ENCODE assay signal across 13 cellular contexts in the genomic region with DNA sequence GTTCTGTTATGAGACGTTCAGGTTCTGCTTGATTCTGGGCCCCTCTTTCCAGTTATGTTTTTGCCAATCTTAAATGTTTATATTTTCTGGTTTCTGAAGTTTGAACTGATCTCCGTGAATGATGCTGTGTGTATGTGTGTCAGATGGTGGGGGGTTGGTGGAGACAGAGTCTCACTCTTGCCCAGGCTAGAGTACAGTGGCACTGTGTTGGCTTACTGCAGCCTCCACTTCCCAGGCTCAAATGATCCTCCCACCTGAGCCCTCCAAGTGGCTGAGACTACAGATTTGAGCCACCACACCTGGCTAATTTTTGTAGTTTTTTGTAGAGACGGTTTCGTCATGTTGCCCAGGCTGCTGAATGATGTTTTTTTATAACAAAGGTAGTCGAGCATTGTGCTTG. TPM values are rescaled to one million over a fixed set of nuclear protein-coding genes. Genes with fewer than 3 reads are reported as not detected.
DNase-seq lines count a peak whose midpoint lies in the region; ATAC-seq, FAIRE-seq and TF ChIP-seq lines count a peak whose summit lies in the region.
"Had no signal": no experiment of that assay in that cellular context is flagged by ENCODE, and none has a peak within 500 bp of the region (broad histone marks: within the 10 kb centered on the region; RNA-seq: fewer than 3 reads in every experiment).

No MANE protein-coding gene starts in this region.

- TF ChIP-seq RAD21 in HepG2 (CRISPR knock-in tag; IDR thresholded peaks at IDR 0.05), result no peak

- intact Hi-C loops in HepG2 (cut with micrococcal nuclease; ENCODE audit: unreplicated experiment), result no loop called here
- intact Hi-C loops in right lobe of liver (cut with DNase I), result no loop called here

- no peaks in the 10 kb centered on the region for H3K79me1 ChIP-seq in neuronal stem cell (ENCODE audit: low read depth, low read length)

- 0 out of 2 replicates have a peak, but pooled peaks cover 8% of the 10 kb centered on the region for H3K4me1 ChIP-seq in HepG2 (ENCODE audit: insufficient read depth, low read length)
- peaks cover 0 to 4% (median 0%) of the 10 kb centered on the region in 4 donors for H3K4me1 ChIP-seq in right lobe of liver
- peaks cover 4 to 7% of the 10 kb centered on the region in 2 donors for H3K4me1 ChIP-seq in neuronal stem cell (ENCODE audit: control insufficient read depth in 2 of 2, insufficient read depth in 1 of 2, low read depth in 1 of 2, low read length in 2 of 2)

- no peak overlapping the region for H3K23ac ChIP-seq in neuronal stem cell (ENCODE audit: low read depth, low read length, poor library complexity)

- H2BK120ac ChIP-seq in neuronal stem cell (ENCODE audit: low read depth, low read length), result no peak overlapping the region

- H3K4me3 Mint-ChIP-seq in brain (no peak overlapping the region), neural crest cell (no peak overlapping the region)
- H3K4me3 Mint-ChIP-seq: CD4-positive, CD25-positive, alpha-beta regulatory T cell had no signal

- H3K27me3 ChIP-seq in HepG2 (ENCODE audit: control insufficient read depth in 1 of 2, insufficient read depth in 2 of 2, low read length in 2 of 2) (no peaks in the 10 kb centered on the region), right lobe of liver (no peaks in the 10 kb centered on the region), neuronal stem cell (ENCODE audit: control insufficient read depth in 3 of 3, insufficient read depth in 3 of 3, low read depth in 1 of 3, low read length in 3 of 3) (no peaks in the 10 kb centered on the region)
- H3K27me3 ChIP-seq: BLaER1 treated with 17β-estradiol and CSF1 and Interleukin-3, amounts not matched to agents 10 nM and 100 nM had no signal

- peak; percentile 43; the same call in 1 of the 3 replicates for ATAC-seq in HepG2
- no peak for ATAC-seq in right lobe of liver

- peaks cover 72% of the 10 kb centered on the region for H3K79me2 ChIP-seq in HepG2 (ENCODE audit: insufficient read depth, low read length)

- H3K9me3 Mint-ChIP-seq in brain (no peaks in the 10 kb centered on the region), neural crest cell (no peaks in the 10 kb centered on the region)
- H3K9me3 Mint-ChIP-seq: CD4-positive, CD25-positive, alpha-beta regulatory T cell had no signal

- H3K4me1 Mint-ChIP-seq in brain (peaks cover 47% of the 10 kb centered on the region), neural crest cell (peaks cover 32% of the 10 kb centered on the region)

- POLR2A ChIA-PET in HepG2 (lab: Yijun Ruan, JAX), result no interaction called here

- H3K27me3 Mint-ChIP-seq in brain (no peaks in the 10 kb centered on the region), neural crest cell (ENCODE audit: low read depth) (no peaks in the 10 kb centered on the region)
- H3K27me3 Mint-ChIP-seq: CD4-positive, CD25-positive, alpha-beta regulatory T cell had no signal

- H3K27ac Mint-ChIP-seq in brain (peak overlapping the region in 3 of 5 experiments; percentile 4 to 32 (median 5)), neural crest cell (ENCODE audit: unreplicated experiment) (peak overlapping the region; percentile 15)

- BruUV-seq in HepG2 (replicated peaks; lab: Mats Ljungman, UMichigan), result no TSS peak

- H3K4me2 ChIP-seq in HepG2 (ENCODE audit: low read depth, low read length) (no peak overlapping the region), neuronal stem cell (ENCODE audit: insufficient read depth, low read length, poor library complexity, severe bottlenecking) (no peak overlapping the region)
- H3K4me2 ChIP-seq: BLaER1 treated with 17β-estradiol and CSF1 and Interleukin-3, amounts not matched to agents 10 nM and 100 nM had no signal

- H4K91ac ChIP-seq in neuronal stem cell (ENCODE audit: low read depth, low read length, poor library complexity), result no peak overlapping the region

- CTCF ChIA-PET in HepG2 (lab: Yijun Ruan, JAX; ENCODE audit: low intra/inter-chr PET ratio, low total read pairs), result no interaction called here

- H2BK12ac ChIP-seq in neuronal stem cell (ENCODE audit: low read length), result no peak overlapping the region

- DNase-seq in HepG2 (ENCODE audit: low spot score) (no peak), right lobe of liver (no peak), neural crest cell (ENCODE audit: low read depth, low spot score) (no peak), AG20443 (ENCODE audit: low spot score) (no peak), mucosa of gallbladder (ENCODE audit: low spot score) (no peak), neuronal stem cell (ENCODE audit: low spot score) (no peak)
- DNase-seq: CD4-positive, CD25-positive, alpha-beta regulatory T cell; GOT3 had no signal

- no peak for TF ChIP-seq POLR2A in HepG2 (IDR thresholded peaks at IDR 0.05; ENCODE audit: insufficient read depth in 1 of 2, low read depth in 2 of 2, low read length in 2 of 2)
- TF ChIP-seq POLR2A in right lobe of liver (IDR thresholded peaks at IDR 0.05), result no peak

- TF ChIP-seq CTCF in HepG2 (CRISPR knock-in tag; IDR thresholded peaks at IDR 0.05) (no peak), right lobe of liver (IDR thresholded peaks at IDR 0.05) (no peak), brain (conservative IDR thresholded peaks at IDR 0.05) (no peak), neural crest cell (conservative IDR thresholded peaks at IDR 0.05) (no peak)

- H3K4ac ChIP-seq in neuronal stem cell (ENCODE audit: low read length), result no peak overlapping the region

- H2BK5ac ChIP-seq in neuronal stem cell (ENCODE audit: low read length), result no peak overlapping the region

- H3K9ac ChIP-seq in HepG2 (ENCODE audit: insufficient read depth, low read depth, low read length), result no peak overlapping the region
- H3K9ac ChIP-seq in neuronal stem cell (ENCODE audit: low read depth, low read length, poor library complexity), result no peak overlapping the region
- H3K9ac ChIP-seq: BLaER1 treated with 17β-estradiol and CSF1 and Interleukin-3, amounts not matched to agents 10 nM and 100 nM had no signal

- H3K36me3 ChIP-seq in HepG2 (replicated peaks in 1 of 2; ENCODE audit: control insufficient read depth in 1 of 2, insufficient read depth in 2 of 2, low read length in 2 of 2), result peaks cover 0 to 2% of the 10 kb centered on the region in 2 experiments; a peak in 1 of 5 replicates
- H3K36me3 ChIP-seq in right lobe of liver, result no peaks in the 10 kb centered on the region
- H3K36me3 ChIP-seq in neuronal stem cell (replicated peaks in 1 of 2; ENCODE audit: control insufficient read depth in 2 of 2, insufficient read depth in 2 of 2, low read length in 2 of 2), result no peaks in the 10 kb centered on the region
- H3K36me3 ChIP-seq: HAP-1 had no signal

- H3K9me3 ChIP-seq in HepG2 (ENCODE audit: low read length), result no peaks in the 10 kb centered on the region
- H3K9me3 ChIP-seq in right lobe of liver, result no peaks in the 10 kb centered on the region
- H3K9me3 ChIP-seq in neuronal stem cell (replicated peaks in 1 of 2; ENCODE audit: control insufficient read depth in 2 of 2, insufficient read depth in 1 of 2, low read depth in 1 of 2, low read length in 2 of 2), result no peaks in the 10 kb centered on the region
- H3K9me3 ChIP-seq: HAP-1 had no signal

- no peak overlapping the region for H3K27ac ChIP-seq in HepG2 (ENCODE audit: extremely low read length, insufficient read depth, low read length)
- no peak overlapping the region for H3K27ac ChIP-seq in right lobe of liver
- no peak overlapping the region for H3K27ac ChIP-seq in neuronal stem cell (replicated peaks; ENCODE audit: low read length)
- H3K27ac ChIP-seq: 22Rv1; BLaER1 treated with 17β-estradiol and CSF1 and Interleukin-3, amounts not matched to agents 10 nM and 100 nM had no signal

- no peak overlapping the region for H2AFZ ChIP-seq in HepG2 (ENCODE audit: low read length)
- H2AFZ ChIP-seq in neuronal stem cell (ENCODE audit: low read length), result no peak overlapping the region

- TF ChIP-seq EP300 in HepG2 (IDR thresholded peaks at IDR 0.05; ENCODE audit: low read depth in 2 of 2, low read length in 2 of 2) (no peak), HepG2 (CRISPR knock-in tag; IDR thresholded peaks at IDR 0.05; ENCODE audit: borderline replicate concordance) (no peak)

- in situ Hi-C loops in HepG2 (cut with HindIII; ENCODE audit: extremely low pct_ligation_motif_present, low pct_unique_long_range_greater_than_20kb), result no loop called here

- FAIRE-seq in HepG2 (lab: Jason Lieb, UNC), result no peak
- FAIRE-seq: HTR-8/SVneo had no signal

- H3K4me3 ChIP-seq in HepG2 (replicated peaks in 1 of 3; ENCODE audit: insufficient read depth in 1 of 3, low read depth in 2 of 3, low read length in 3 of 3) (no peak overlapping the region), right lobe of liver (no peak overlapping the region), neuronal stem cell (ENCODE audit: low read length in 2 of 2) (no peak overlapping the region)
- H3K4me3 ChIP-seq: BLaER1 treated with 17β-estradiol and CSF1 and Interleukin-3, amounts not matched to agents 10 nM and 100 nM; HAP-1 had no signal

- no peak overlapping the region for H3K18ac ChIP-seq in neuronal stem cell (ENCODE audit: low read length)

- H3K36me3 Mint-ChIP-seq in brain (no peaks in the 10 kb centered on the region), neural crest cell (ENCODE audit: low read depth) (no peaks in the 10 kb centered on the region)

- H2AK5ac ChIP-seq in neuronal stem cell (ENCODE audit: low read depth, low read length), result no peak overlapping the region

- H3K14ac ChIP-seq in neuronal stem cell (ENCODE audit: low read length), result no peak overlapping the region

- H2BK15ac ChIP-seq in neuronal stem cell (ENCODE audit: low read length), result no peak overlapping the region

- WGBS in HepG2 (ENCODE audit: low lambda C conversion rate), result 95% methylated on average over 5 of the region's 5 CpGs
- WGBS in right lobe of liver (ENCODE audit: insufficient coverage, low coverage, low lambda C conversion rate, missing lambda C conversion rate), result 89% methylated on average over 5 of the region's 5 CpGs
- WGBS in neuronal stem cell (ENCODE audit: extremely low coverage in 2 of 2, insufficient read length in 2 of 2, insufficient replicate concordance in 1 of 2), 2 donors, result no CpG with 5 or more reads among the region's 5 CpGs

- H4K20me1 ChIP-seq in HepG2 (ENCODE audit: insufficient read depth, low read length), result no peaks in the 10 kb centered on the region

- no peak overlapping the region for H4K8ac ChIP-seq in neuronal stem cell (ENCODE audit: low read depth, low read length)

RNA-seq across cellular contexts. Expression of a gene that starts 45.9 kb away (rescaled TPM):
- total RNA-seq in HepG2 (2016; rRNA removed; fragmentation: Illumina TruSeq; extraction: Trizol), result 149 and 231 TPM in 2 replicates
- total RNA-seq in HepG2 (2016; cell fraction: cytosol; rRNA removed; fragmentation: Illumina TruSeq; extraction: Trizol; ENCODE audit: low read depth), result 39.6 and 43.9 TPM in 2 replicates
- total RNA-seq in HepG2 (2016; cell fraction: insoluble cytoplasmic fraction; rRNA removed; fragmentation: Illumina TruSeq; extraction: Trizol), result 153 and 232 TPM in 2 replicates
- 53.1 and 54.7 TPM in 2 replicates for total RNA-seq in HepG2 (2016; cell fraction: membrane; rRNA removed; fragmentation: Illumina TruSeq; extraction: Trizol)
- total RNA-seq in HepG2 (2016; cell fraction: nucleus; rRNA removed; fragmentation: Illumina TruSeq; extraction: Trizol), result 116 and 118 TPM in 2 replicates
- 40.8 and 60.6 TPM in 2 replicates for polyA plus RNA-seq in HepG2 (2011; rRNA removed)
- 29.9 and 42.7 TPM in 2 replicates for polyA plus RNA-seq in HepG2 (2011; cell fraction: cytosol; rRNA removed)
- 12.9 and 15.9 TPM in 2 replicates for polyA plus RNA-seq in HepG2 (2011; cell fraction: nucleus; rRNA removed)
- polyA plus RNA-seq in HepG2 (2012), result 64.5 and 66.6 TPM in 2 replicates
- 24.0 and 25.1 TPM in 2 replicates for polyA plus RNA-seq in HepG2 (2016; cell fraction: cytosol; fragmentation: Illumina TruSeq; extraction: Trizol; ENCODE audit: low read depth)
- polyA plus RNA-seq in HepG2 (2016; cell fraction: insoluble cytoplasmic fraction; fragmentation: Illumina TruSeq; extraction: Trizol; ENCODE audit: low read depth), result 189 and 200 TPM in 2 replicates
- 30.2 and 33.4 TPM in 2 replicates for polyA plus RNA-seq in HepG2 (2016; cell fraction: membrane; fragmentation: Illumina TruSeq; extraction: Trizol; ENCODE audit: low read depth)
- 70.5 and 71.9 TPM in 2 replicates for polyA plus RNA-seq in HepG2 (2016; cell fraction: nucleus; fragmentation: Illumina TruSeq; extraction: Trizol; ENCODE audit: insufficient read depth, low read depth)
- 13.9 and 20.3 TPM in 2 replicates for polyA minus RNA-seq in HepG2 (2011; rRNA and poly(A)+ RNA removed; ENCODE audit: low replicate concordance)
- polyA minus RNA-seq in HepG2 (2011; cell fraction: cytosol; rRNA and poly(A)+ RNA removed), result 25.6 and 31.3 TPM in 2 replicates
- polyA minus RNA-seq in HepG2 (2011; cell fraction: nucleus; rRNA and poly(A)+ RNA removed), result 114 and 131 TPM in 2 replicates
- 10 to 100 TPM; 18.7 to 61.8 (median 24.9) TPM for total RNA-seq in right lobe of liver
- polyA plus RNA-seq in brain (ENCODE audit: insufficient read depth, low read depth, low replicate concordance), result 27.7 TPM
- total RNA-seq in neural crest cell, result 82.0 and 82.4 TPM in 2 replicates
- 36.2 TPM for total RNA-seq in mucosa of gallbladder
- polyA plus RNA-seq in neuronal stem cell (2013, experiment 1 of 2), result 54.6 TPM
- polyA plus RNA-seq in neuronal stem cell (2013, experiment 2 of 2), result 54.3 TPM
